Comparison of ENCODE assay signal across 26 cellular contexts in the genomic region with DNA sequence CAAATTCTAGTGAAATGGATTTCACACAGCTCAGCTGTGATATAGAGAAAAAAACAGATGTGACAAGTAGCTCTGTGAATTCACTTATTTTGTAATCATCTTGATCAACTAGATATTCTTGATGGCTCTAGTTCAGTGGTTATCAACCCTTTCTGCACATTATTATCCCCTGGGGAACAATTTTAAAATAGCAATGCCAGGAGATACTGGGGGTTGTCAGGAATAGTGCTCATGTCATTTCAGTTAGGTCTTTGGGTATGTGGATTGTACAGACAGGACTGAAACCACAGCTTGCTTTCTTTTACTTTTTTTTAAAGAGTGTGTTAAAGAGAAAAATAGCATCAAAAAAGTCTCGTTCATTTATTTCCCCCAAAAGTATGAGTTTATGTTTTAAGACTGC.
DNase-seq lines count a peak whose midpoint lies in the region; FAIRE-seq and TF ChIP-seq lines count a peak whose summit lies in the region.
"Had no signal": no experiment of that assay in that cellular context is flagged by ENCODE, and none has a peak within 500 bp of the region (broad histone marks: within the 10 kb centered on the region; RNA-seq: fewer than 3 reads in every experiment).

No MANE protein-coding gene starts in this region.

- H3K27ac Mint-ChIP-seq in astrocyte (ENCODE audit: unreplicated experiment): peak overlapping the region; percentile 21
- peak overlapping the region; percentile 6 for H3K27ac Mint-ChIP-seq in mesothelial cell of epicardium
- H3K27ac Mint-ChIP-seq: CD14-positive monocyte; CD4-positive, alpha-beta T cell; CD8-positive, alpha-beta memory T cell; HFFc6 had no signal

- H3K23ac ChIP-seq in trophoblast cell (ENCODE audit: low read length): no peak overlapping the region

- H3K18ac ChIP-seq in trophoblast cell (ENCODE audit: low read length): no peak overlapping the region

- H4K20me1 ChIP-seq in Loucy (ENCODE audit: insufficient read depth, low read length, poor library complexity, severe bottlenecking) (no peaks in the 10 kb centered on the region), astrocyte (ENCODE audit: insufficient read depth, low read length) (no peaks in the 10 kb centered on the region)
- H4K20me1 ChIP-seq: BLaER1 treated with 17β-estradiol and CSF1 and Interleukin-3, amounts not matched to agents 10 nM and 100 nM had no signal

- H3F3A ChIP-seq in Loucy (ENCODE audit: low read depth): no peaks in the 10 kb centered on the region

- no peak overlapping the region for H3K4me3 Mint-ChIP-seq in astrocyte (ENCODE audit: unreplicated experiment)
- H3K4me3 Mint-ChIP-seq in mesothelial cell of epicardium: no peak overlapping the region
- H3K4me3 Mint-ChIP-seq: CD14-positive monocyte; CD4-positive, alpha-beta T cell; CD8-positive, alpha-beta memory T cell; HFFc6 had no signal

- no peak overlapping the region for H3K9ac ChIP-seq in Loucy (ENCODE audit: low read depth, low read length, poor library complexity, severe bottlenecking)
- H3K9ac ChIP-seq in astrocyte (ENCODE audit: low read length): no peak overlapping the region
- H3K9ac ChIP-seq in trophoblast cell (ENCODE audit: low read length): no peak overlapping the region
- H3K9ac ChIP-seq: BLaER1 treated with 17β-estradiol and CSF1 and Interleukin-3, amounts not matched to agents 10 nM and 100 nM had no signal

- H4K91ac ChIP-seq in trophoblast cell (ENCODE audit: low read depth, low read length): no peak overlapping the region

- WGBS in trophoblast cell (ENCODE audit: extremely low coverage, insufficient coverage, insufficient read length): no CpG with 5 or more reads among the region's 1 CpG

- TF ChIP-seq CTCF in Loucy (conservative IDR thresholded peaks at IDR 0.05; ENCODE audit: low read length): no peak
- TF ChIP-seq CTCF in astrocyte (IDR thresholded peaks at IDR 0.05; ENCODE audit: insufficient read depth, low read depth, low read length): no peak
- TF ChIP-seq CTCF in mesothelial cell of epicardium (IDR thresholded peaks at IDR 0.05; ENCODE audit: unreplicated experiment): no peak

- H3K9me3 Mint-ChIP-seq in astrocyte (ENCODE audit: unreplicated experiment) (no peaks in the 10 kb centered on the region), mesothelial cell of epicardium (no peaks in the 10 kb centered on the region)
- H3K9me3 Mint-ChIP-seq: CD4-positive, alpha-beta T cell; CD8-positive, alpha-beta memory T cell had no signal

- no peak overlapping the region for H2AK5ac ChIP-seq in trophoblast cell (ENCODE audit: low read length)

- H3K27ac ChIP-seq in astrocyte (ENCODE audit: low read depth, low read length) (no peak overlapping the region), trophoblast cell (ENCODE audit: low read depth, low read length) (no peak overlapping the region)
- H3K27ac ChIP-seq: A549; BLaER1 treated with 17β-estradiol and CSF1 and Interleukin-3, amounts not matched to agents 10 nM and 100 nM had no signal

- H3K36me3 Mint-ChIP-seq in astrocyte (ENCODE audit: low read depth, unreplicated experiment): no peaks in the 10 kb centered on the region
- H3K36me3 Mint-ChIP-seq in mesothelial cell of epicardium: no peaks in the 10 kb centered on the region
- H3K36me3 Mint-ChIP-seq: CD14-positive monocyte; CD8-positive, alpha-beta memory T cell had no signal

- H3K4me1 ChIP-seq in Loucy (ENCODE audit: insufficient read depth, low read length, poor library complexity, severe bottlenecking) (peaks cover 32% of the 10 kb centered on the region), astrocyte (ENCODE audit: insufficient read depth, low read length) (no peaks in the 10 kb centered on the region), trophoblast cell (ENCODE audit: control insufficient read depth in 1 of 2, insufficient read depth in 2 of 2, low read length in 2 of 2) (no peaks in the 10 kb centered on the region)
- H3K4me1 ChIP-seq: A549, BE2C, HAP-1 had no signal

- H3K9me3 ChIP-seq in Loucy (ENCODE audit: insufficient read depth, low read depth, low read length): no peaks in the 10 kb centered on the region
- H3K9me3 ChIP-seq in astrocyte (ENCODE audit: insufficient read depth, low read depth, low read length): no peaks in the 10 kb centered on the region
- no peaks in the 10 kb centered on the region for H3K9me3 ChIP-seq in trophoblast cell (ENCODE audit: insufficient read depth, low read depth, low read length)
- H3K9me3 ChIP-seq: A549, BE2C, HAP-1 had no signal

- H3K4me1 Mint-ChIP-seq in astrocyte (ENCODE audit: low read depth, unreplicated experiment) (peaks cover 15% of the 10 kb centered on the region), mesothelial cell of epicardium (peaks cover 27% of the 10 kb centered on the region)
- H3K4me1 Mint-ChIP-seq: CD14-positive monocyte; CD8-positive, alpha-beta memory T cell had no signal

- no peaks in the 10 kb centered on the region for H3K36me3 ChIP-seq in Loucy (ENCODE audit: insufficient read depth, low read length)
- no peaks in the 10 kb centered on the region for H3K36me3 ChIP-seq in astrocyte (ENCODE audit: insufficient read depth, low read length)
- no peaks in the 10 kb centered on the region for H3K36me3 ChIP-seq in trophoblast cell (ENCODE audit: control insufficient read depth in 1 of 2, insufficient read depth in 2 of 2, low read length in 2 of 2)
- H3K36me3 ChIP-seq: BE2C; BLaER1 treated with 17β-estradiol and CSF1 and Interleukin-3, amounts not matched to agents 10 nM and 100 nM; HAP-1 had no signal

- no peak for DNase-seq in astrocyte (ENCODE audit: low read depth)
- DNase-seq in mesothelial cell of epicardium (ENCODE audit: low spot score in 2 of 2, unreplicated experiment in 2 of 2): no peak
- DNase-seq in trophoblast cell: peak; percentile 14 to 63
- DNase-seq in DMS153 (lab: John Stamatoyannopoulos, UW): no peak
- no peak for DNase-seq in NOMO-1 (lab: John Stamatoyannopoulos, UW; ENCODE audit: unreplicated experiment in 2 of 2)
- no peak for DNase-seq in NOMO-1 treated with DMSO at 0.1 percent for 48 hours (lab: John Stamatoyannopoulos, UW; ENCODE audit: unreplicated experiment)
- DNase-seq: 8988T; ACHN; AML-193; BE2C; CD4-positive, alpha-beta T cell; CD8-positive, alpha-beta memory T cell; DMS 273 treated with DMSO at 0.1 percent for 48 hours; DMS79 treated with DMSO at 0.1 percent for 48 hours; GF-D8; GOT3; HFFc6 had no signal

- H3K27me3 ChIP-seq in Loucy (ENCODE audit: insufficient read depth, low read length, poor library complexity, severe bottlenecking) (no peaks in the 10 kb centered on the region), astrocyte (ENCODE audit: insufficient read depth, low read length) (no peaks in the 10 kb centered on the region), trophoblast cell (ENCODE audit: insufficient read depth, low read length) (no peaks in the 10 kb centered on the region)
- H3K27me3 ChIP-seq: BE2C; BLaER1 treated with 17β-estradiol and CSF1 and Interleukin-3, amounts not matched to agents 10 nM and 100 nM had no signal

- no peak for FAIRE-seq in astrocyte (lab: Jason Lieb, UNC)
- FAIRE-seq: A549, D721Med, GM12891, GM18507, H54 had no signal

- no peaks in the 10 kb centered on the region for H3K79me2 ChIP-seq in Loucy (ENCODE audit: insufficient read depth, low read length)
- H3K79me2 ChIP-seq in astrocyte (ENCODE audit: insufficient read depth, low read length): no peaks in the 10 kb centered on the region
- no peaks in the 10 kb centered on the region for H3K79me2 ChIP-seq in trophoblast cell (ENCODE audit: control insufficient read depth, insufficient read depth, low read length, poor library complexity)

- no peak overlapping the region for H4K8ac ChIP-seq in trophoblast cell (ENCODE audit: low read depth, low read length)

- no peak overlapping the region for H2BK120ac ChIP-seq in trophoblast cell (ENCODE audit: insufficient read depth, low read length, poor library complexity)

- H3K9me2 ChIP-seq in Loucy (replicated peaks; ENCODE audit: low read depth, low read length): no peaks in the 10 kb centered on the region

- H3K14ac ChIP-seq in trophoblast cell (ENCODE audit: low read length): no peak overlapping the region

- H3K79me1 ChIP-seq in trophoblast cell (ENCODE audit: low read length): no peaks in the 10 kb centered on the region

- H3K4ac ChIP-seq in trophoblast cell (ENCODE audit: low read depth, low read length): no peak overlapping the region

- H2AFZ ChIP-seq in Loucy (ENCODE audit: low read length) (no peak overlapping the region), astrocyte (ENCODE audit: low read depth, low read length) (no peak overlapping the region), trophoblast cell (ENCODE audit: insufficient read depth, low read length, poor library complexity) (no peak overlapping the region)

- H2BK5ac ChIP-seq in trophoblast cell (ENCODE audit: low read depth, low read length, poor library complexity): no peak overlapping the region

- H3K27me3 Mint-ChIP-seq in astrocyte (ENCODE audit: low read depth, unreplicated experiment) (no peaks in the 10 kb centered on the region), mesothelial cell of epicardium (ENCODE audit: low read depth) (no peaks in the 10 kb centered on the region)

- H3K4me2 ChIP-seq in Loucy (ENCODE audit: low read depth, low read length, poor library complexity, severe bottlenecking) (peak overlapping the region; percentile 0), astrocyte (ENCODE audit: low read length) (no peak overlapping the region), trophoblast cell (ENCODE audit: low read length) (no peak overlapping the region)
- H3K4me2 ChIP-seq: A549 had no signal

- H4K12ac ChIP-seq in trophoblast cell (ENCODE audit: low read depth, low read length): no peak overlapping the region

- H2BK12ac ChIP-seq in trophoblast cell (ENCODE audit: low read length): no peak overlapping the region

- H3K4me3 ChIP-seq in Loucy (ENCODE audit: low read length, poor library complexity, severe bottlenecking) (no peak overlapping the region), astrocyte (ENCODE audit: insufficient read depth, low read depth, low read length) (no peak overlapping the region), trophoblast cell (ENCODE audit: low read depth, low read length) (no peak overlapping the region)
- H3K4me3 ChIP-seq: A549; BLaER1 treated with 17β-estradiol and CSF1 and Interleukin-3, amounts not matched to agents 10 nM and 100 nM; HAP-1 had no signal

Comparison
In these comparisons a context has a peak if more than half of its experiments do, and no peak if none do; other contexts are left out.
1. DNase-seq: peak in trophoblast cell (2 of 2); none in astrocyte (single experiment), mesothelial cell of epicardium (0 of 2), DMS153 (single experiment), NOMO-1 (0 of 2) and NOMO-1 treated with DMSO at 0.1 percent for 48 hours (single experiment).